In the genomic region with DNA sequence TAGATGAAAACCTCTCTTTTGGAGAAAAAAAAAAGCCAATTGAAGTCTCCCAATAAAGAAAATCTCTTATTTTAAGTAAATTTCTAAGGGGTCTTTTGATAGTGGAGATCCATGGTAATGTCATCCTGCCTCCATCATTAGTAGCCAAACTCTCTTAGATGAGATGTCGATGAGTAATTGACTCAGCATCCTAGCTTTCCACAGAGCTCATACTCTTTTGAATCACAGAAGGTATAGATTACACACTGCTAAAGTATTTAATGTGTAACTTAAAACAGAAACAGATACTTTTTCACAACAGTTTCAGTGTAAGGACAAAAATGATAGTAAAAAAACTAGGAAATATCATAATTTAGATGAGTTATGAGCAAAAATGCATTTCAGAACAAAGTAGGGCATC, we compare ENCODE assay signal across 25 cellular contexts. TPM values are rescaled to one million over a fixed set of nuclear protein-coding genes. Genes with fewer than 3 reads are reported as not detected.
A peak's percentile ranks its signal among the peaks of the same experiment; 100 is the strongest.
DNase-seq lines count a peak whose midpoint lies in the region; ATAC-seq and TF ChIP-seq lines count a peak whose summit lies in the region.
"Had no signal": no experiment of that assay in that cellular context is flagged by ENCODE, and none has a peak within 500 bp of the region (broad histone marks: within the 10 kb centered on the region; RNA-seq: fewer than 3 reads in every experiment).

No MANE protein-coding gene starts in this region.

- peak; percentile 73 for DNase-seq in ACHN
- DNase-seq in HFFc6 = peak; percentile 79
- DNase-seq in astrocyte of the hippocampus (ENCODE audit: low read depth, low spot score) = peak; percentile 48
- peak in 1 of 2 donors; percentile 80 for DNase-seq in foreskin keratinocyte
- DNase-seq in NCI-H82 (lab: John Stamatoyannopoulos, UW) = no peak
- no peak for DNase-seq in germinal center (ENCODE audit: low spot score)
- DNase-seq in activated T-cell treated with anti-CD3 and anti-CD28 coated beads, Interleukin-2, amount 50 U/mL, for 24 hours = no peak
- no peak for DNase-seq in activated CD4-positive, alpha-beta T cell treated with anti-CD3 and anti-CD28 coated beads for 1 hour
- DNase-seq: activated CD4-positive, CD25-positive, alpha-beta regulatory T cell; activated effector memory CD4-positive, alpha-beta T cell treated with Interleukin-2 at 50 U/mL for 16 hours; adrenal gland; CD8-positive, alpha-beta memory T cell; heart right ventricle; kidney; MG63; midbrain; NCI-H1694 treated with DMSO at 0.1 percent for 48 hours; NCI-H446 treated with DMSO at 0.1 percent for 48 hours; retina; SHP77; T-helper 17 cell had no signal

- H3K36me3 Mint-ChIP-seq in HFFc6 (ENCODE audit: low read depth) = peaks cover 19% of the 10 kb centered on the region
- H3K36me3 Mint-ChIP-seq in activated T-cell treated with anti-CD3 and anti-CD28 coated beads, Interleukin-2, amount 50 U/mL, for 24 hours (ENCODE audit: low read depth) = no peaks in the 10 kb centered on the region
- H3K36me3 Mint-ChIP-seq: CD8-positive, alpha-beta memory T cell; neural progenitor cell had no signal

- no peaks in the 10 kb centered on the region for H3K27me3 Mint-ChIP-seq in HFFc6 (ENCODE audit: insufficient read depth)
- H3K27me3 Mint-ChIP-seq in activated T-cell treated with anti-CD3 and anti-CD28 coated beads, Interleukin-2, amount 50 U/mL, for 24 hours = no peaks in the 10 kb centered on the region
- H3K27me3 Mint-ChIP-seq: CD8-positive, alpha-beta memory T cell; stimulated activated naive CD8-positive, alpha-beta T cell treated with anti-CD3 and anti-CD28 coated beads, Interleukin-15, Interleukin-2, amounts not matched to agents 100 ng/mL and 50 ng/mL, for 24 hours; T-helper 17 cell had no signal

- peak overlapping the region; percentile 65 for H3K27ac ChIP-seq in foreskin keratinocyte
- H3K27ac ChIP-seq: A549, adrenal gland, neural progenitor cell, upper lobe of left lung had no signal

- H3K27me3 ChIP-seq in foreskin keratinocyte = no peaks in the 10 kb centered on the region
- H3K27me3 ChIP-seq: adrenal gland, heart right ventricle, MG63, neural progenitor cell, upper lobe of left lung had no signal

- H3K4me1 ChIP-seq in foreskin keratinocyte = peaks cover 8% of the 10 kb centered on the region
- H3K4me1 ChIP-seq: A549, heart right ventricle, neural progenitor cell, upper lobe of left lung had no signal

- in situ Hi-C loops in ACHN (cut with HindIII; ENCODE audit: low pct_ligation_motif_present, low pct_unique_long_range_greater_than_20kb, low sequenced_read_pairs) = no loop called here

- H3K4me1 Mint-ChIP-seq in HFFc6 (ENCODE audit: low read depth) = peaks cover 46% of the 10 kb centered on the region
- H3K4me1 Mint-ChIP-seq in activated T-cell treated with anti-CD3 and anti-CD28 coated beads, Interleukin-2, amount 50 U/mL, for 24 hours (ENCODE audit: low read depth) = no peaks in the 10 kb centered on the region
- H3K4me1 Mint-ChIP-seq: CD8-positive, alpha-beta memory T cell; neural progenitor cell; T-helper 17 cell had no signal

- H3K27ac Mint-ChIP-seq in HFFc6 = peak overlapping the region; percentile 86
- H3K27ac Mint-ChIP-seq in activated T-cell treated with anti-CD3 and anti-CD28 coated beads, Interleukin-2, amount 50 U/mL, for 24 hours = no peak overlapping the region
- H3K27ac Mint-ChIP-seq: CD8-positive, alpha-beta memory T cell; neural progenitor cell; stimulated activated naive CD8-positive, alpha-beta T cell treated with anti-CD3 and anti-CD28 coated beads, Interleukin-15, Interleukin-2, amounts not matched to agents 100 ng/mL and 50 ng/mL, for 24 hours; T-helper 17 cell had no signal

- ATAC-seq in foreskin keratinocyte = peak; percentile 98
- ATAC-seq: A549, heart right ventricle, T-helper 17 cell had no signal

- TF ChIP-seq CTCF in HFFc6 (IDR thresholded peaks at IDR 0.05) = no peak
- no peak for TF ChIP-seq CTCF in foreskin keratinocyte (conservative IDR thresholded peaks at IDR 0.05)

- peak overlapping the region; percentile 71 for H3K4me3 Mint-ChIP-seq in HFFc6
- H3K4me3 Mint-ChIP-seq in activated T-cell treated with anti-CD3 and anti-CD28 coated beads, Interleukin-2, amount 50 U/mL, for 24 hours = no peak overlapping the region
- H3K4me3 Mint-ChIP-seq: CD8-positive, alpha-beta memory T cell; neural progenitor cell; stimulated activated naive CD8-positive, alpha-beta T cell treated with anti-CD3 and anti-CD28 coated beads, Interleukin-15, Interleukin-2, amounts not matched to agents 100 ng/mL and 50 ng/mL, for 24 hours; T-helper 17 cell had no signal

- no peaks in the 10 kb centered on the region; the same call in 1 of the 2 replicates for H3K9me3 Mint-ChIP-seq in HFFc6
- no peaks in the 10 kb centered on the region for H3K9me3 Mint-ChIP-seq in activated T-cell treated with anti-CD3 and anti-CD28 coated beads, Interleukin-2, amount 50 U/mL, for 24 hours
- H3K9me3 Mint-ChIP-seq: neural progenitor cell; stimulated activated naive CD8-positive, alpha-beta T cell treated with anti-CD3 and anti-CD28 coated beads, Interleukin-15, Interleukin-2, amounts not matched to agents 100 ng/mL and 50 ng/mL, for 24 hours had no signal

RNA-seq across cellular contexts. Expression of gene MAGI2, which starts 19.4 kb away (rescaled TPM):
- total RNA-seq in HFFc6 (2021; fragmentation: NEBNext Ultra II Directional; extraction: Animal tissue kit (Norgen Biotek cat#: 25700)) = 1 to 10 TPM; 7.1 to 9.8 (median 8.5) TPM
- 0.51 and 0.81 TPM in 2 replicates for total RNA-seq in foreskin keratinocyte
- 0.15 and 0.20 TPM in 2 replicates for polyA plus RNA-seq in foreskin keratinocyte
- polyA plus RNA-seq: CD8-positive, alpha-beta memory T cell had no signal

Comparison
In these comparisons a context has a peak if more than half of its experiments do, and no peak if none do; other contexts are left out.
1. DNase-seq: peak in ACHN (single experiment), HFFc6 (single experiment) and astrocyte of the hippocampus (single experiment); none in NCI-H82 (single experiment), germinal center (single experiment), activated T-cell treated with anti-CD3 and anti-CD28 coated beads, Interleukin-2, amount 50 U/mL, for 24 hours (single experiment) and activated CD4-positive, alpha-beta T cell treated with anti-CD3 and anti-CD28 coated beads for 1 hour (single experiment).